In the genomic region with DNA sequence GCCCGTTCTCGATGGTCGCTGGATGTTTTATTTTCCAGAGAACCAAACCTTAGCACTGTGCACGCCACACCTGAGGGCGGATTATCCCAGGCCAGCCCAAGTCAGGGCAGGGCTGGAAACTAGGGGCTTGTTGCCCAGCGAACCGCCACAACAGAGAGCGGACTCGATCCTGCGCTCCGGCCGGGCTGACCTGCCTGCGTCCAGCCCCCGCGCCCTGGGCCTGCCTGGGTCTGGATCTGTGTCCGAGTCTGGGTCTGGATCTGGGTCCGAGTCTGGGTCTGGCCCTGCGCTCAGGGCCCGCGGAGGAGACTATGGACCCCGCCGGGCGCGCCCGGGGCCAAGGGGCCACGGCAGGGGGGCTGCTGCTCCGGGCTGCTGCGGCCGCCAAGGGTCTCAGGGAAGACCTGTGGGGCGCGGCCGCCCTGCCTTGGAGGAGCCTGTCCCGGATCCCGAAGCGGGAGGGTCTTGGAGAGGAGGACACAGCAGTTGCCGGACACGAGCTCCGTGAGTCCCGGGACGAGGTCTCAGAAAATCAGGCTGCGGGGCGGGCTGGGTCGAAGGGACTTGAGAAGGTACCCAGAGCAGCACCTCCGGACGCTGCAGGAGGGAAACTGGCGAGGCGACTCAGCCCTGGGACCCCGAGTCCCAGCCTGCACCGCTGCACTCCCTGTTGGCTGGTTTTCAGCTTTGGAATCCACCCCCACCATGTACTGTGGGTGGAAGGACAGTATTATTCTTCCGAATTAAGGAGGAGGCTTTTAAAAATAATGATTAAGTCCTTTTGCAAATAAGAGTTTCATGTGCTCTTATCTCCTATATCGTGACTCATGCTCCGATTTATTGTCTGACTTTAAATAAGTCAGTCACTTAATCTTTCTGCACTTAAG, we compare ENCODE assay signal across 1 cellular context.
A peak's percentile ranks its signal among the peaks of the same experiment; 100 is the strongest.
TF ChIP-seq lines count a peak whose summit lies in the region.

A gene (plus strand): TSS at position 130 of the 887 bp plus-strand sequence. CDS start 182 bp downstream, at position 312.

TF ChIP-seq in H1, 55 proteins besides CTCF, POLR2A, EP300 and RAD21:
- TF ChIP-seq, protein P1, sequence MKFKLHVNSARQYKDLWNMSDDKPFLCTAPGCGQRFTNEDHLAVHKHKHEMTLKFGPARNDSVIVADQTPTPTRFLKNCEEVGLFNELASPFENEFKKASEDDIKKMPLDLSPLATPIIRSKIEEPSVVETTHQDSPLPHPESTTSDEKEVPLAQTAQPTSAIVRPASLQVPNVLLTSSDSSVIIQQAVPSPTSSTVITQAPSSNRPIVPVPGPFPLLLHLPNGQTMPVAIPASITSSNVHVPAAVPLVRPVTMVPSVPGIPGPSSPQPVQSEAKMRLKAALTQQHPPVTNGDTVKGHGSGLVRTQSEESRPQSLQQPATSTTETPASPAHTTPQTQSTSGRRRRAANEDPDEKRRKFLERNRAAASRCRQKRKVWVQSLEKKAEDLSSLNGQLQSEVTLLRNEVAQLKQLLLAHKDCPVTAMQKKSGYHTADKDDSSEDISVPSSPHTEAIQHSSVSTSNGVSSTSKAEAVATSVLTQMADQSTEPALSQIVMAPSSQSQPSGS (IDR thresholded peaks at IDR 0.05; ENCODE audit: low read length), result no peak
- TF ChIP-seq, protein P2, sequence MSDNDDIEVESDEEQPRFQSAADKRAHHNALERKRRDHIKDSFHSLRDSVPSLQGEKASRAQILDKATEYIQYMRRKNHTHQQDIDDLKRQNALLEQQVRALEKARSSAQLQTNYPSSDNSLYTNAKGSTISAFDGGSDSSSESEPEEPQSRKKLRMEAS (IDR thresholded peaks at IDR 0.05), result peak; percentile 51; the same call in 1 of the 2 replicates
- TF ChIP-seq SIX5 (IDR thresholded peaks at IDR 0.05; ENCODE audit: low read depth, low read length) (no peak), PHF8 (conservative IDR thresholded peaks at IDR 0.05; ENCODE audit: low read depth, low read length) (peak; percentile 22; the same call in 1 of the 2 replicates), TAF1 (IDR thresholded peaks at IDR 0.05; ENCODE audit: low read depth, low read length) (0 out of 2 replicates have a peak, but pooled peaks have one; percentile 28), KDM4A (IDR thresholded peaks at IDR 0.05; ENCODE audit: low read depth, low read length, severe bottlenecking) (peak; percentile 96), ASH2L (IDR thresholded peaks at IDR 0.05; ENCODE audit: low read length) (peak; percentile 55)
